In genomic region chr1:47439151-47440051, GRCh38 we compare ENCODE assay signal across 15 cellular contexts. TPM values are rescaled to one million over a fixed set of nuclear protein-coding genes. Genes with fewer than 3 reads are reported as not detected.
DNase-seq lines count a peak whose midpoint lies in the region; ATAC-seq, FAIRE-seq and TF ChIP-seq lines count a peak whose summit lies in the region.
"Had no signal": no experiment of that assay in that cellular context is flagged by ENCODE, and none has a peak within 500 bp of the region (broad histone marks: within the 10 kb centered on the region; RNA-seq: fewer than 3 reads in every experiment).

No MANE protein-coding gene starts in this region.

- TF ChIP-seq POLR2A in right lobe of liver (IDR thresholded peaks at IDR 0.05) = no peak
- no peak for TF ChIP-seq POLR2A in HepG2 (IDR thresholded peaks at IDR 0.05; ENCODE audit: insufficient read depth in 1 of 2, low read depth in 2 of 2, low read length in 2 of 2)
- TF ChIP-seq POLR2A in upper lobe of left lung (IDR thresholded peaks at IDR 0.05) = no peak

- in situ Hi-C loops in HepG2 (cut with HindIII; ENCODE audit: extremely low pct_ligation_motif_present, low pct_unique_long_range_greater_than_20kb) = no loop called here

- DNase-seq in right lobe of liver (peak in 2 of 3 donors; percentile 28 to 48), HepG2 (ENCODE audit: low spot score) (no peak), choroid plexus epithelial cell (ENCODE audit: low read depth) (peak; percentile 31), nephron progenitor cell (peak; percentile 53), upper lobe of left lung (peak in 1 of 2 donors; percentile 88), MV-4-11 (lab: John Stamatoyannopoulos, UW) (no peak)
- DNase-seq: AML-193, Kasumi-1, nucleus accumbens had no signal

- CTCF ChIA-PET in HepG2 (lab: Yijun Ruan, JAX; ENCODE audit: low intra/inter-chr PET ratio, low total read pairs) = no interaction called here

- no peaks in the 10 kb centered on the region for H3K36me3 ChIP-seq in right lobe of liver
- no peaks in the 10 kb centered on the region for H3K36me3 ChIP-seq in HepG2 (replicated peaks in 1 of 2; ENCODE audit: control insufficient read depth in 1 of 2, insufficient read depth in 2 of 2, low read length in 2 of 2)
- H3K36me3 ChIP-seq in upper lobe of left lung = no peaks in the 10 kb centered on the region
- H3K36me3 ChIP-seq: gastroesophageal sphincter had no signal

- H3K27me3 Mint-ChIP-seq in nephron progenitor cell (ENCODE audit: low read depth, poor library complexity) = peaks cover 30% of the 10 kb centered on the region

- H3K4me1 Mint-ChIP-seq in nephron progenitor cell = peaks cover 24% of the 10 kb centered on the region

- no peak for FAIRE-seq in HepG2 (lab: Jason Lieb, UNC)

- H3K9me3 Mint-ChIP-seq in nephron progenitor cell = no peaks in the 10 kb centered on the region

- H4K20me1 ChIP-seq in HepG2 (ENCODE audit: insufficient read depth, low read length) = 0 out of 2 replicates have a peak, but pooled peaks cover 2% of the 10 kb centered on the region

- TF ChIP-seq RAD21 in HepG2 (CRISPR knock-in tag; IDR thresholded peaks at IDR 0.05) = no peak

- H3K4me3 ChIP-seq in right lobe of liver (no peak overlapping the region), HepG2 (replicated peaks in 1 of 3; ENCODE audit: insufficient read depth in 1 of 3, low read depth in 2 of 3, low read length in 3 of 3) (no peak overlapping the region), choroid plexus epithelial cell (ENCODE audit: low read depth, low read length) (peak overlapping the region; percentile 86), upper lobe of left lung (peak overlapping the region in 3 of 4 donors; percentile 62 to 89 (median 72))

- H3K27me3 ChIP-seq in right lobe of liver (peaks cover 0 to 17% of the 10 kb centered on the region in 2 donors), HepG2 (ENCODE audit: control insufficient read depth in 1 of 2, insufficient read depth in 2 of 2, low read length in 2 of 2) (peaks cover 8 to 49% of the 10 kb centered on the region in 2 experiments; a peak in 4 of 5 replicates), upper lobe of left lung (peaks cover 2 to 48% (median 31%) of the 10 kb centered on the region in 4 donors)

- no peaks in the 10 kb centered on the region for H3K79me2 ChIP-seq in HepG2 (ENCODE audit: insufficient read depth, low read length)

- ATAC-seq in right lobe of liver (no peak), HepG2 (no peak), upper lobe of left lung (ENCODE audit: low FRiP score in 2 of 2) (no peak), GM19397 (IDR thresholded peaks at IDR 0.05; ENCODE audit: unreplicated experiment) (no peak), HG02571 (IDR thresholded peaks at IDR 0.05; ENCODE audit: unreplicated experiment) (no peak)
- ATAC-seq: gastroesophageal sphincter had no signal

- no peak overlapping the region for H3K4me3 Mint-ChIP-seq in nephron progenitor cell

- H3K27ac ChIP-seq in right lobe of liver = no peak overlapping the region
- H3K27ac ChIP-seq in HepG2 (ENCODE audit: extremely low read length, insufficient read depth, low read length) = no peak overlapping the region
- H3K27ac ChIP-seq in upper lobe of left lung = no peak overlapping the region

- no peak for TF ChIP-seq CTCF in right lobe of liver (IDR thresholded peaks at IDR 0.05)
- TF ChIP-seq CTCF in HepG2 (CRISPR knock-in tag; IDR thresholded peaks at IDR 0.05) = no peak
- TF ChIP-seq CTCF in choroid plexus epithelial cell (conservative IDR thresholded peaks at IDR 0.05; ENCODE audit: low read depth, low read length) = no peak
- no peak for TF ChIP-seq CTCF in nephron progenitor cell (IDR thresholded peaks at IDR 0.05)
- TF ChIP-seq CTCF in upper lobe of left lung (IDR thresholded peaks at IDR 0.05) = no peak

- H2AFZ ChIP-seq in HepG2 (ENCODE audit: low read length) = no peak overlapping the region

- no TSS peak for BruUV-seq in HepG2 (replicated peaks; lab: Mats Ljungman, UMichigan)

- no peak for TF ChIP-seq EP300 in HepG2 (IDR thresholded peaks at IDR 0.05; ENCODE audit: low read depth in 2 of 2, low read length in 2 of 2)
- no peak for TF ChIP-seq EP300 in HepG2 (CRISPR knock-in tag; IDR thresholded peaks at IDR 0.05; ENCODE audit: borderline replicate concordance)
- no peak for TF ChIP-seq EP300 in upper lobe of left lung (IDR thresholded peaks at IDR 0.05)

- POLR2A ChIA-PET in HepG2 (lab: Yijun Ruan, JAX) = no interaction called here

- no peak overlapping the region for H3K4me2 ChIP-seq in HepG2 (ENCODE audit: low read depth, low read length)

- no peaks in the 10 kb centered on the region for H3K36me3 Mint-ChIP-seq in nephron progenitor cell (ENCODE audit: low read depth)

- no peak overlapping the region for H3K27ac Mint-ChIP-seq in nephron progenitor cell

- no peaks in the 10 kb centered on the region for H3K9me3 ChIP-seq in right lobe of liver
- H3K9me3 ChIP-seq in HepG2 (ENCODE audit: low read length) = no peaks in the 10 kb centered on the region
- no peaks in the 10 kb centered on the region for H3K9me3 ChIP-seq in upper lobe of left lung

- intact Hi-C loops in right lobe of liver (cut with DNase I) = loop anchor here in 1 of 2 donors (10.0 kb wide), 1 partner anchor 95 kb away; no protein-coding TSS in a partner anchor
- intact Hi-C loops in HepG2 (cut with micrococcal nuclease; ENCODE audit: unreplicated experiment) = no loop called here

- H3K4me1 ChIP-seq in right lobe of liver (peaks cover 0 to 12% (median under 1%) of the 10 kb centered on the region in 4 donors), HepG2 (ENCODE audit: insufficient read depth, low read length) (peaks cover 13% of the 10 kb centered on the region), upper lobe of left lung (peaks cover 15 to 47% (median 35%) of the 10 kb centered on the region in 4 donors)

- H3K9ac ChIP-seq in HepG2 (ENCODE audit: insufficient read depth, low read depth, low read length) = no peak overlapping the region

- 57% methylated on average over 19 of the region's 75 CpGs for WGBS in right lobe of liver (ENCODE audit: insufficient coverage, low coverage, low lambda C conversion rate, missing lambda C conversion rate)
- 77% methylated on average over 30 of the region's 75 CpGs for WGBS in HepG2 (ENCODE audit: low lambda C conversion rate)
- WGBS in upper lobe of left lung, 2 donors = 35 to 56% methylated on average over 36 to 37 of the region's 75 CpGs

RNA-seq across cellular contexts. Expression of gene FOXD2, which starts 1.6 kb away (rescaled TPM):
- under 1 TPM; 0.25 to 0.86 (median 0.41) TPM for total RNA-seq in right lobe of liver
- total RNA-seq in HepG2 (2016; rRNA removed; fragmentation: Illumina TruSeq; extraction: Trizol) = 0.07 and 0.09 TPM in 2 replicates
- total RNA-seq in HepG2 (2016; cell fraction: cytosol; rRNA removed; fragmentation: Illumina TruSeq; extraction: Trizol; ENCODE audit: low read depth) = 0.09 TPM in 1 of 2 replicates, not detected in the other
- 0.04 and 0.09 TPM in 2 replicates for total RNA-seq in HepG2 (2016; cell fraction: insoluble cytoplasmic fraction; rRNA removed; fragmentation: Illumina TruSeq; extraction: Trizol)
- 0.09 and 0.10 TPM in 2 replicates for total RNA-seq in HepG2 (2016; cell fraction: membrane; rRNA removed; fragmentation: Illumina TruSeq; extraction: Trizol)
- 0.06 TPM in 1 of 2 replicates, not detected in the other for total RNA-seq in HepG2 (2016; cell fraction: nucleus; rRNA removed; fragmentation: Illumina TruSeq; extraction: Trizol)
- 0.01 and 0.03 TPM in 2 replicates for polyA plus RNA-seq in HepG2 (2011; rRNA removed)
- polyA plus RNA-seq in HepG2 (2011; cell fraction: cytosol; rRNA removed) = 0.03 and 0.04 TPM in 2 replicates
- polyA plus RNA-seq in HepG2 (2011; cell fraction: nucleus; rRNA removed) = 0.03 and 0.10 TPM in 2 replicates
- polyA plus RNA-seq in HepG2 (2012) = 0.29 and 0.32 TPM in 2 replicates
- 0.02 TPM in 1 of 2 replicates, not detected in the other for polyA plus RNA-seq in HepG2 (2016; cell fraction: cytosol; fragmentation: Illumina TruSeq; extraction: Trizol; ENCODE audit: low read depth)
- 0.05 and 0.13 TPM in 2 replicates for polyA plus RNA-seq in HepG2 (2016; cell fraction: insoluble cytoplasmic fraction; fragmentation: Illumina TruSeq; extraction: Trizol; ENCODE audit: low read depth)
- not detected in 2 replicates for polyA plus RNA-seq in HepG2 (2016; cell fraction: membrane; fragmentation: Illumina TruSeq; extraction: Trizol; ENCODE audit: low read depth)
- polyA plus RNA-seq in HepG2 (2016; cell fraction: nucleus; fragmentation: Illumina TruSeq; extraction: Trizol; ENCODE audit: insufficient read depth, low read depth) = 0.09 TPM in 1 of 2 replicates, not detected in the other
- polyA minus RNA-seq in HepG2 (2011; rRNA and poly(A)+ RNA removed; ENCODE audit: low replicate concordance) = 0.23 TPM in 1 of 2 replicates, not detected in the other
- polyA minus RNA-seq in HepG2 (2011; cell fraction: cytosol; rRNA and poly(A)+ RNA removed) = not detected in 2 replicates
- 0.12 TPM in 1 of 2 replicates, not detected in the other for polyA minus RNA-seq in HepG2 (2011; cell fraction: nucleus; rRNA and poly(A)+ RNA removed)
- total RNA-seq in upper lobe of left lung = under 1 TPM; under 0.01 to 0.69 (median 0.40) TPM

RNA-seq across cellular contexts. Expression of gene FOXE3, which starts 23.3 kb away (rescaled TPM):
- total RNA-seq in right lobe of liver = not detected
- not detected in 2 replicates for total RNA-seq in HepG2 (2016; rRNA removed; fragmentation: Illumina TruSeq; extraction: Trizol)
- not detected in 2 replicates for total RNA-seq in HepG2 (2016; cell fraction: cytosol; rRNA removed; fragmentation: Illumina TruSeq; extraction: Trizol; ENCODE audit: low read depth)
- total RNA-seq in HepG2 (2016; cell fraction: insoluble cytoplasmic fraction; rRNA removed; fragmentation: Illumina TruSeq; extraction: Trizol) = not detected in 2 replicates
- not detected in 2 replicates for total RNA-seq in HepG2 (2016; cell fraction: membrane; rRNA removed; fragmentation: Illumina TruSeq; extraction: Trizol)
- not detected in 2 replicates for total RNA-seq in HepG2 (2016; cell fraction: nucleus; rRNA removed; fragmentation: Illumina TruSeq; extraction: Trizol)
- polyA plus RNA-seq in HepG2 (2011; rRNA removed) = not detected in 2 replicates
- polyA plus RNA-seq in HepG2 (2011; cell fraction: cytosol; rRNA removed) = not detected in 2 replicates
- not detected in 2 replicates for polyA plus RNA-seq in HepG2 (2011; cell fraction: nucleus; rRNA removed)
- polyA plus RNA-seq in HepG2 (2012) = not detected in 2 replicates
- polyA plus RNA-seq in HepG2 (2016; cell fraction: cytosol; fragmentation: Illumina TruSeq; extraction: Trizol; ENCODE audit: low read depth) = not detected in 2 replicates
- polyA plus RNA-seq in HepG2 (2016; cell fraction: insoluble cytoplasmic fraction; fragmentation: Illumina TruSeq; extraction: Trizol; ENCODE audit: low read depth) = not detected in 2 replicates
- polyA plus RNA-seq in HepG2 (2016; cell fraction: membrane; fragmentation: Illumina TruSeq; extraction: Trizol; ENCODE audit: low read depth) = not detected in 2 replicates
- polyA plus RNA-seq in HepG2 (2016; cell fraction: nucleus; fragmentation: Illumina TruSeq; extraction: Trizol; ENCODE audit: insufficient read depth, low read depth) = not detected in 2 replicates
- polyA minus RNA-seq in HepG2 (2011; rRNA and poly(A)+ RNA removed; ENCODE audit: low replicate concordance) = not detected in 2 replicates
- polyA minus RNA-seq in HepG2 (2011; cell fraction: cytosol; rRNA and poly(A)+ RNA removed) = not detected in 2 replicates
- polyA minus RNA-seq in HepG2 (2011; cell fraction: nucleus; rRNA and poly(A)+ RNA removed) = not detected in 2 replicates
- total RNA-seq in upper lobe of left lung = not detected
- total RNA-seq: G401; gastroesophageal sphincter; T-helper 2 cell treated with Interferon-gamma antibody and Interleukin-4, amounts not matched to agents 100 ng/mL and 5 ng/mL, for 36 hours had no signal
- polyA plus RNA-seq: adipose tissue had no signal

Comparison
In these comparisons a context has a peak if more than half of its experiments do, and no peak if none do; other contexts are left out.
1. DNase-seq: peak in right lobe of liver (2 of 3), choroid plexus epithelial cell (single experiment) and nephron progenitor cell (single experiment); none in HepG2 (single experiment) and MV-4-11 (single experiment).
2. H3K4me3 ChIP-seq: peak in choroid plexus epithelial cell (single experiment) and upper lobe of left lung (3 of 4); none in right lobe of liver (0 of 3) and HepG2 (0 of 3).